Comparison of ENCODE assay signal across 19 cellular contexts in genomic region chr6:122645256-122645655, GRCh38. TPM values are rescaled to one million over a fixed set of nuclear protein-coding genes. Genes with fewer than 3 reads are reported as not detected.
"Had no signal": no experiment of that assay in that cellular context is flagged by ENCODE, and none has a peak within 500 bp of the region (broad histone marks: within the 10 kb centered on the region; RNA-seq: fewer than 3 reads in every experiment).

No MANE protein-coding gene starts in this region.

- ATAC-seq: activated CD4-positive, alpha-beta T cell treated with anti-CD3 and anti-CD28 coated beads for 36 hours; activated T-cell treated with anti-CD3 and anti-CD28 coated beads, Interleukin-2, amount 50 U/mL, for 72 hours; heart right ventricle had no signal

- H3K4me1 ChIP-seq: ascending aorta, colonic mucosa, heart right ventricle, left ventricle myocardium inferior, sigmoid colon had no signal

- DNase-seq: activated CD4-positive, alpha-beta memory T cell treated with anti-CD3 and anti-CD28 coated beads, Interleukin-2, amount 10 ng/mL, durations not matched to agents 7 days and 5 days; activated CD4-positive, alpha-beta T cell treated with anti-CD3 and anti-CD28 coated beads for 36 hours; activated CD8-positive, alpha-beta memory T cell treated with anti-CD3 and anti-CD28 coated beads, Interleukin-2, amount 50 U/mL, for 4 hours; activated gamma-delta T cell treated with Interleukin-2 at 50 U/mL for 16 hours; activated naive CD8-positive, alpha-beta T cell treated with anti-CD3 and anti-CD28 coated beads, Interleukin-2, amount 10 ng/mL, durations not matched to agents 7 days and 5 days; activated T-cell treated with anti-CD3 and anti-CD28 coated beads, Interleukin-2, amount 50 U/mL, for 72 hours; colonic mucosa; foreskin melanocyte; heart right ventricle; left ventricle myocardium inferior; nephron progenitor cell; sigmoid colon; stimulated activated CD4-positive, alpha-beta T cell treated with anti-CD3 and anti-CD28 coated beads, Interleukin-12 subunit alpha, Interleukin-12 subunit beta, amount 100 ng/mL, for 4 hours; stimulated activated CD4-positive, alpha-beta T cell treated with anti-CD3 and anti-CD28 coated beads, Interleukin-4, amount 100 ng/mL, for 1 hour; stimulated activated CD8-positive, alpha-beta memory T cell treated with anti-CD3 and anti-CD28 coated beads, Interleukin-4, amount 100 ng/mL, for 48 hours; stomach had no signal

- H3K27me3 ChIP-seq: ascending aorta, colonic mucosa, heart right ventricle, sigmoid colon, stomach had no signal

- H3K36me3 ChIP-seq: ascending aorta, colonic mucosa, heart right ventricle, left ventricle myocardium inferior, sigmoid colon, stomach, thoracic aorta had no signal

- H3K27ac ChIP-seq: ascending aorta, colonic mucosa, heart right ventricle, left ventricle myocardium inferior, sigmoid colon, stomach, thoracic aorta, VCaP had no signal

- H3K9me3 ChIP-seq: ascending aorta, colonic mucosa, heart right ventricle, left ventricle myocardium inferior, sigmoid colon, stomach, thoracic aorta had no signal

- H3K4me3 ChIP-seq: ascending aorta, colonic mucosa, heart right ventricle, left ventricle myocardium inferior, sigmoid colon, stomach, thoracic aorta had no signal

RNA-seq across cellular contexts. Expression of gene PKIB, which starts 35.1 kb away (rescaled TPM):
- total RNA-seq: ascending aorta had no signal
